ENCODE assay signal across 11 cellular contexts in the genomic region with DNA sequence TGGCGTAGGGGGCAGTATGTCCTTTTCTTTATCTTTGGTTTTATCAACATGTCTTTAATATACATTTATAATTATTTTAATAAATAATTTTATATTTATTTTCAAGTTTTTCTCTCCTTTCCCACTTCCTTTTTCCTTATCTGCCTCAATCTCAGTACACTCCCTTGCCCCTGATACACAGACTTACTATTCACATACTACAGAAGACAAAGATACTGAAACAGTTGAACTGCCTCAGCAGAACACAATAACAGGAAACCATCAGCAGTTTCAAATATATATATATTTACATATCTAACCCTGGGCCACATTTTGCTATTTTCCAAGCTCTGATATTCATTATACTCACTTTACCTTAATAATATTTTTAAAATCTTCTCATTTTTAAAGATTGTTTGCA. TPM values are rescaled to one million over a fixed set of nuclear protein-coding genes. Genes with fewer than 3 reads are reported as not detected.
DNase-seq lines count a peak whose midpoint lies in the region; ATAC-seq and TF ChIP-seq lines count a peak whose summit lies in the region.
"Had no signal": no experiment of that assay in that cellular context is flagged by ENCODE, and none has a peak within 500 bp of the region (broad histone marks: within the 10 kb centered on the region; RNA-seq: fewer than 3 reads in every experiment).

No MANE protein-coding gene starts in this region.

- H3K36me3 ChIP-seq in BLaER1 (peaks cover 22% of the 10 kb centered on the region; the same call in 1 of the 2 replicates), SK-N-SH (replicated peaks in 1 of 2; ENCODE audit: control insufficient read depth in 1 of 2, insufficient read depth in 2 of 2, low read length in 1 of 2) (peaks cover 81 to 82% of the 10 kb centered on the region in 2 experiments)

- H4K20me1 ChIP-seq in BLaER1 (no peaks in the 10 kb centered on the region), SK-N-SH (ENCODE audit: insufficient read depth) (0 out of 2 replicates have a peak, but pooled peaks cover 3% of the 10 kb centered on the region)

- TF ChIP-seq CTCF in SK-N-SH (IDR thresholded peaks at IDR 0.05), result no peak

- H3K4me2 ChIP-seq in BLaER1 (0 out of 2 replicates have a peak overlapping the region, but pooled peaks have one; percentile 12), SK-N-SH (no peak overlapping the region)

- no peak for TF ChIP-seq RAD21 in SK-N-SH (IDR thresholded peaks at IDR 0.05; ENCODE audit: low read length)

- H3K4me1 ChIP-seq in BLaER1 (no peaks in the 10 kb centered on the region), SK-N-SH (ENCODE audit: control insufficient read depth in 1 of 2, insufficient read depth in 2 of 2, low read depth in 1 of 2, low read length in 1 of 2) (peaks cover 0 to 4% of the 10 kb centered on the region in 2 experiments; a peak in 1 of 4 replicates)

- H3K9ac ChIP-seq in BLaER1 (no peak overlapping the region), SK-N-SH (no peak overlapping the region)

- no peak overlapping the region for H2AFZ ChIP-seq in SK-N-SH (ENCODE audit: low read depth)

- no peaks in the 10 kb centered on the region for H3K9me3 ChIP-seq in BLaER1
- no peaks in the 10 kb centered on the region for H3K9me3 ChIP-seq in SK-N-SH

- H3K27me3 ChIP-seq in BLaER1 (no peaks in the 10 kb centered on the region), SK-N-SH (ENCODE audit: insufficient read depth) (no peaks in the 10 kb centered on the region)

- WGBS in SK-N-SH (ENCODE audit: low lambda C conversion rate), result 92% methylated on average over 1 of the region's 1 CpG

- no peak for DNase-seq in NCI-H510A (lab: John Stamatoyannopoulos, UW)
- no peak for DNase-seq in DMS114 treated with DMSO at 0.1 percent for 48 hours (lab: John Stamatoyannopoulos, UW; ENCODE audit: unreplicated experiment)
- no peak for DNase-seq in SK-N-SH
- DNase-seq in NCI-H748 treated with DMSO at 0.1 percent for 48 hours (lab: John Stamatoyannopoulos, UW), result no peak
- DNase-seq: NCI-H510A treated with DMSO at 0.1 percent for 48 hours, nucleus accumbens had no signal

- H3K4me3 ChIP-seq in BLaER1, result no peak overlapping the region
- H3K4me3 ChIP-seq in SK-N-SH (ENCODE audit: low read depth in 2 of 2, low read length in 1 of 2), result no peak overlapping the region

- ATAC-seq in GM19023 (IDR thresholded peaks at IDR 0.05; ENCODE audit: unreplicated experiment) (peak; percentile 78), HG02623 (IDR thresholded peaks at IDR 0.05; ENCODE audit: unreplicated experiment) (peak; percentile 89), HG03520 (IDR thresholded peaks at IDR 0.05; ENCODE audit: unreplicated experiment) (peak; percentile 73)

- peak overlapping the region; percentile 49; the same call in 1 of the 2 replicates for H3K27ac ChIP-seq in BLaER1
- H3K27ac ChIP-seq in SK-N-SH (ENCODE audit: low read depth in 2 of 2, low read length in 1 of 2), result no peak overlapping the region
- H3K27ac ChIP-seq: epithelial cell of prostate had no signal

- CTCF ChIA-PET in SK-N-SH (lab: Yijun Ruan, JAX), result no interaction called here

- no peaks in the 10 kb centered on the region for H3K9me2 ChIP-seq in SK-N-SH

- POLR2A ChIA-PET in SK-N-SH (lab: Yijun Ruan, JAX), result no interaction called here

- no peak for TF ChIP-seq EP300 in SK-N-SH (IDR thresholded peaks at IDR 0.05; ENCODE audit: borderline replicate concordance in 1 of 2, low read depth in 1 of 2, low read length in 1 of 2)

- H3F3A ChIP-seq in SK-N-SH (replicated peaks; ENCODE audit: insufficient read depth), result peaks cover 9% of the 10 kb centered on the region

- H3K79me2 ChIP-seq in SK-N-SH (ENCODE audit: insufficient read depth), result peaks cover 56% of the 10 kb centered on the region

TF ChIP-seq in SK-N-SH, 30 proteins besides CTCF, POLR2A, EP300 and RAD21:
- TF ChIP-seq RXRA (IDR thresholded peaks at IDR 0.05; ENCODE audit: borderline replicate concordance, low read depth) (no peak), SIN3A (IDR thresholded peaks at IDR 0.05; ENCODE audit: borderline replicate concordance, low read depth, low read length) (no peak), GABPA (IDR thresholded peaks at IDR 0.05; ENCODE audit: low read depth) (no peak), SMC3 (IDR thresholded peaks at IDR 0.05; ENCODE audit: low read depth, low read length) (no peak), FOXM1 (IDR thresholded peaks at IDR 0.05; ENCODE audit: low read depth) (no peak), POLR2AphosphoS5 (IDR thresholded peaks at IDR 0.05; ENCODE audit: low read depth, low read length) (no peak), NRF1 (IDR thresholded peaks at IDR 0.05; ENCODE audit: low read depth, low read length) (no peak), GATA2 (CRISPR knock-in tag; IDR thresholded peaks at IDR 0.05) (no peak), RCOR1 (IDR thresholded peaks at IDR 0.05; ENCODE audit: low read length) (no peak), MXI1 (IDR thresholded peaks at IDR 0.05; ENCODE audit: low read depth, low read length) (no peak), NFIC (IDR thresholded peaks at IDR 0.05; ENCODE audit: borderline replicate concordance) (no peak), ELF1 (IDR thresholded peaks at IDR 0.05) (no peak), CHD2 (IDR thresholded peaks at IDR 0.05; ENCODE audit: low read length, partially characterized antibody) (no peak), TEAD4 (IDR thresholded peaks at IDR 0.05; ENCODE audit: borderline replicate concordance, insufficient read depth) (no peak)
- TF ChIP-seq, protein P1, sequence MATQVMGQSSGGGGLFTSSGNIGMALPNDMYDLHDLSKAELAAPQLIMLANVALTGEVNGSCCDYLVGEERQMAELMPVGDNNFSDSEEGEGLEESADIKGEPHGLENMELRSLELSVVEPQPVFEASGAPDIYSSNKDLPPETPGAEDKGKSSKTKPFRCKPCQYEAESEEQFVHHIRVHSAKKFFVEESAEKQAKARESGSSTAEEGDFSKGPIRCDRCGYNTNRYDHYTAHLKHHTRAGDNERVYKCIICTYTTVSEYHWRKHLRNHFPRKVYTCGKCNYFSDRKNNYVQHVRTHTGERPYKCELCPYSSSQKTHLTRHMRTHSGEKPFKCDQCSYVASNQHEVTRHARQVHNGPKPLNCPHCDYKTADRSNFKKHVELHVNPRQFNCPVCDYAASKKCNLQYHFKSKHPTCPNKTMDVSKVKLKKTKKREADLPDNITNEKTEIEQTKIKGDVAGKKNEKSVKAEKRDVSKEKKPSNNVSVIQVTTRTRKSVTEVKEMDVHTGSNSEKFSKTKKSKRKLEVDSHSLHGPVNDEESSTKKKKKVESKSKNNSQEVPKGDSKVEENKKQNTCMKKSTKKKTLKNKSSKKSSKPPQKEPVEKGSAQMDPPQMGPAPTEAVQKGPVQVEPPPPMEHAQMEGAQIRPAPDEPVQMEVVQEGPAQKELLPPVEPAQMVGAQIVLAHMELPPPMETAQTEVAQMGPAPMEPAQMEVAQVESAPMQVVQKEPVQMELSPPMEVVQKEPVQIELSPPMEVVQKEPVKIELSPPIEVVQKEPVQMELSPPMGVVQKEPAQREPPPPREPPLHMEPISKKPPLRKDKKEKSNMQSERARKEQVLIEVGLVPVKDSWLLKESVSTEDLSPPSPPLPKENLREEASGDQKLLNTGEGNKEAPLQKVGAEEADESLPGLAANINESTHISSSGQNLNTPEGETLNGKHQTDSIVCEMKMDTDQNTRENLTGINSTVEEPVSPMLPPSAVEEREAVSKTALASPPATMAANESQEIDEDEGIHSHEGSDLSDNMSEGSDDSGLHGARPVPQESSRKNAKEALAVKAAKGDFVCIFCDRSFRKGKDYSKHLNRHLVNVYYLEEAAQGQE (IDR thresholded peaks at IDR 0.05; ENCODE audit: low read depth, low read length), result no peak
- TF ChIP-seq, protein P2, sequence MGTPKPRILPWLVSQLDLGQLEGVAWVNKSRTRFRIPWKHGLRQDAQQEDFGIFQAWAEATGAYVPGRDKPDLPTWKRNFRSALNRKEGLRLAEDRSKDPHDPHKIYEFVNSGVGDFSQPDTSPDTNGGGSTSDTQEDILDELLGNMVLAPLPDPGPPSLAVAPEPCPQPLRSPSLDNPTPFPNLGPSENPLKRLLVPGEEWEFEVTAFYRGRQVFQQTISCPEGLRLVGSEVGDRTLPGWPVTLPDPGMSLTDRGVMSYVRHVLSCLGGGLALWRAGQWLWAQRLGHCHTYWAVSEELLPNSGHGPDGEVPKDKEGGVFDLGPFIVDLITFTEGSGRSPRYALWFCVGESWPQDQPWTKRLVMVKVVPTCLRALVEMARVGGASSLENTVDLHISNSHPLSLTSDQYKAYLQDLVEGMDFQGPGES (IDR thresholded peaks at IDR 0.05; ENCODE audit: low read depth, low read length), result no peak
- TF ChIP-seq, protein P3, sequence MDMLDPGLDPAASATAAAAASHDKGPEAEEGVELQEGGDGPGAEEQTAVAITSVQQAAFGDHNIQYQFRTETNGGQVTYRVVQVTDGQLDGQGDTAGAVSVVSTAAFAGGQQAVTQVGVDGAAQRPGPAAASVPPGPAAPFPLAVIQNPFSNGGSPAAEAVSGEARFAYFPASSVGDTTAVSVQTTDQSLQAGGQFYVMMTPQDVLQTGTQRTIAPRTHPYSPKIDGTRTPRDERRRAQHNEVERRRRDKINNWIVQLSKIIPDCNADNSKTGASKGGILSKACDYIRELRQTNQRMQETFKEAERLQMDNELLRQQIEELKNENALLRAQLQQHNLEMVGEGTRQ (IDR thresholded peaks at IDR 0.05; ENCODE audit: borderline replicate concordance, low read depth, low read length), result no peak
- TF ChIP-seq, protein P4, sequence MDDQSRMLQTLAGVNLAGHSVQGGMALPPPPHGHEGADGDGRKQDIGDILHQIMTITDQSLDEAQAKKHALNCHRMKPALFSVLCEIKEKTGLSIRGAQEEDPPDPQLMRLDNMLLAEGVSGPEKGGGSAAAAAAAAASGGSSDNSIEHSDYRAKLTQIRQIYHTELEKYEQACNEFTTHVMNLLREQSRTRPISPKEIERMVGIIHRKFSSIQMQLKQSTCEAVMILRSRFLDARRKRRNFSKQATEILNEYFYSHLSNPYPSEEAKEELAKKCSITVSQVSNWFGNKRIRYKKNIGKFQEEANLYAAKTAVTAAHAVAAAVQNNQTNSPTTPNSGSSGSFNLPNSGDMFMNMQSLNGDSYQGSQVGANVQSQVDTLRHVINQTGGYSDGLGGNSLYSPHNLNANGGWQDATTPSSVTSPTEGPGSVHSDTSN (IDR thresholded peaks at IDR 0.05), result no peak

RNA-seq across cellular contexts. Expression of a gene that starts 19.8 kb away (rescaled TPM):
- polyA plus RNA-seq in SK-N-SH (2012; rRNA removed), result 9.5 and 14.5 TPM in 2 replicates
- 15.1 and 18.5 TPM in 2 replicates for polyA plus RNA-seq in SK-N-SH (2012; cell fraction: cytosol; rRNA removed)
- polyA plus RNA-seq in SK-N-SH (2012; cell fraction: nucleus; rRNA removed), result 6.3 and 16.9 TPM in 2 replicates
